ENCODE assay signal across 12 cellular contexts in the genomic region with DNA sequence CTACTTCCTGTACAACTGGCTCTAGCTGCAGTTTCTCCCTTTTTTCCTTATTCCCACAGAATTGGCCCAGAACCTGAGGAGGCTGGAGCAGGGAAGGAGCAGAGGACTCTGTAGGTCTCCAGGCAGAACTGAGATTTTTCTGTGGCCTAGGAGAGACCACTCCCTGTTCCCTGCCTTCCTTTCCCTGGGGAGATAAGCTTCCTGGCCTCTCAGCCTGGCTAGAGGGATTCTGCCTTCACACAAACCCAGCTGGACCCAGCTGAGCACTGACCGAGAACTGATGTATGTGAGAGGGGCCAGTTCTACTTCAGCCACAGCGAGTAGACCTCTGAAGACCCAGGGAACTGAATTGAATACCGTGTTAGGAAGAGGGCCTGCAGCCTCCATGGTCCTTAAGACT. TPM values are rescaled to one million over a fixed set of nuclear protein-coding genes. Genes with fewer than 3 reads are reported as not detected.
A peak's percentile ranks its signal among the peaks of the same experiment; 100 is the strongest.
DNase-seq lines count a peak whose midpoint lies in the region; ATAC-seq, FAIRE-seq and TF ChIP-seq lines count a peak whose summit lies in the region.
"Had no signal": no experiment of that assay in that cellular context is flagged by ENCODE, and none has a peak within 500 bp of the region (broad histone marks: within the 10 kb centered on the region; RNA-seq: fewer than 3 reads in every experiment).

No MANE protein-coding gene starts in this region.

- ATAC-seq in right cardiac atrium (peak; percentile 86 to 87), pancreas (peak in 3 of 4 donors; percentile 14 to 29 (median 20)), GM18858 (IDR thresholded peaks at IDR 0.05; ENCODE audit: unreplicated experiment) (no peak), HG03095 (IDR thresholded peaks at IDR 0.05; ENCODE audit: unreplicated experiment) (no peak)

- POLR2A ChIA-PET in AG04450 (lab: Yijun Ruan, JAX): interaction anchor here (1.0 to 3.0 kb wide), 5 partner anchors 10 to 48 kb away, joined by 3 to 24 read pairs (median 13); a partner anchor contains a TSS

- H3K4me1 ChIP-seq in right cardiac atrium (ENCODE audit: control insufficient read depth, insufficient read depth, low read length): peaks cover 23% of the 10 kb centered on the region
- H3K4me1 ChIP-seq in pancreas: peaks cover 0 to 6% (median 0%) of the 10 kb centered on the region in 3 donors

- DNase-seq in AG04450 (ENCODE audit: low read depth, low spot score) (no peak), caudate nucleus (lab: John Stamatoyannopoulos, UW) (no peak), right cardiac atrium (peak; percentile 68 to 85 (median 74)), pancreas (no peak), activated gamma-delta T cell (lab: John Stamatoyannopoulos, UW) (no peak), DMS153 treated with DMSO at 0.1 percent for 48 hours (lab: John Stamatoyannopoulos, UW; ENCODE audit: unreplicated experiment) (no peak)
- DNase-seq: central memory CD4-positive, alpha-beta T cell; NCI-H2171 treated with DMSO at 0.1 percent for 48 hours; SW 1271 had no signal

- no peak for FAIRE-seq in pancreas (lab: Jason Lieb, UNC)

- H3K27ac ChIP-seq in AG04450 (ENCODE audit: low read depth, low read length) (peak overlapping the region; percentile 95), caudate nucleus (ENCODE audit: low read depth, low read length) (peak overlapping the region; percentile 94), right cardiac atrium (ENCODE audit: low read length) (peak overlapping the region; percentile 95), pancreas (peak overlapping the region in 2 of 4 donors; percentile 42 to 44)

- H3K4me3 ChIP-seq in AG04450 (ENCODE audit: low read depth, low read length) (no peak overlapping the region), right cardiac atrium (ENCODE audit: low read length) (no peak overlapping the region), pancreas (no peak overlapping the region)

- no peaks in the 10 kb centered on the region for H3K36me3 ChIP-seq in pancreas

- CTCF ChIA-PET in AG04450 (lab: Charles Lee): interaction anchor here (0.7 to 4.6 kb wide), 4 partner anchors 15 to 57 kb away, joined by 3 to 27 read pairs (median 6); no protein-coding TSS in a partner anchor

- no peak for TF ChIP-seq CTCF in AG04450 (IDR thresholded peaks at IDR 0.05; ENCODE audit: low read depth, low read length)
- no peak for TF ChIP-seq CTCF in pancreas (IDR thresholded peaks at IDR 0.05)

- H3K27me3 ChIP-seq in AG04450 (ENCODE audit: control insufficient read depth, insufficient read depth, low read length) (no peaks in the 10 kb centered on the region), right cardiac atrium (ENCODE audit: control insufficient read depth, insufficient read depth) (no peaks in the 10 kb centered on the region), pancreas (no peaks in the 10 kb centered on the region)

- 40% methylated on average over 3 of the region's 3 CpGs for WGBS in right cardiac atrium
- WGBS in pancreas, 2 donors: 77% methylated on average over 3 of the region's 3 CpGs

- H3K9me3 ChIP-seq in AG04450 (ENCODE audit: control insufficient read depth, insufficient read depth, low read length) (no peaks in the 10 kb centered on the region), right cardiac atrium (ENCODE audit: control insufficient read depth, low read length) (no peaks in the 10 kb centered on the region), pancreas (no peaks in the 10 kb centered on the region)

- intact Hi-C loops in right cardiac atrium (cut with DNase I): no loop called here
- intact Hi-C loops in pancreas (cut with DNase I): no loop called here

RNA-seq across cellular contexts. Expression of a gene that starts 48.0 kb away (rescaled TPM):
- polyA plus RNA-seq in AG04450 (2011; rRNA removed) (17.4 and 19.3 TPM in 2 replicates), right cardiac atrium (23.6 TPM), pancreas (10 to 100 TPM; 24.0 to 27.1 TPM)
- polyA minus RNA-seq in AG04450 (2011; rRNA and poly(A)+ RNA removed): 81.7 and 106 TPM in 2 replicates
- total RNA-seq in right cardiac atrium (10 to 100 TPM; 30.7 to 41.4 (median 35.5) TPM), pancreas (10 to 100 TPM in 4 of 6 donors, 1 to 10 TPM in 2; 9.0 to 22.1 (median 12.6) TPM)
- polyA plus RNA-seq: IgD-negative memory B cell had no signal

Comparison
In these comparisons a context has a peak if more than half of its experiments do, and no peak if none do; other contexts are left out.
1. DNase-seq: peak in right cardiac atrium (3 of 3); none in AG04450 (single experiment), caudate nucleus (0 of 61), pancreas (0 of 6), activated gamma-delta T cell (single experiment) and DMS153 treated with DMSO at 0.1 percent for 48 hours (single experiment).
2. ATAC-seq: peak in right cardiac atrium (2 of 2) and pancreas (3 of 4); none in GM18858 (single experiment) and HG03095 (single experiment).